26 cellular contexts compared by ENCODE assay signal in genomic region chr4:155077860-155078259, GRCh38.
DNase-seq lines count a peak whose midpoint lies in the region; ATAC-seq and TF ChIP-seq lines count a peak whose summit lies in the region.
"Had no signal": no experiment of that assay in that cellular context is flagged by ENCODE, and none has a peak within 500 bp of the region (broad histone marks: within the 10 kb centered on the region; RNA-seq: fewer than 3 reads in every experiment).

No MANE protein-coding gene starts in this region.

- no peaks in the 10 kb centered on the region for H3K4me1 ChIP-seq in left lung
- H3K4me1 ChIP-seq: BLaER1 had no signal

- H3K27ac ChIP-seq in left lung, result no peak overlapping the region
- H3K27ac ChIP-seq: BLaER1, RWPE1 had no signal

- no peaks in the 10 kb centered on the region for H3K9me3 ChIP-seq in left lung
- H3K9me3 ChIP-seq: BLaER1 had no signal

- H3K36me3 ChIP-seq in left lung, result no peaks in the 10 kb centered on the region
- H3K36me3 ChIP-seq: BLaER1 had no signal

- H3K4me3 ChIP-seq in left lung, result no peak overlapping the region
- H3K4me3 ChIP-seq: BLaER1 had no signal

- intact Hi-C loops in left lung (cut with DNase I), result no loop called here

- H3K27me3 ChIP-seq in left lung, result no peaks in the 10 kb centered on the region
- H3K27me3 ChIP-seq: BLaER1 had no signal

- ATAC-seq in left lung, result peak; percentile 27
- no peak for ATAC-seq in HG02763 (IDR thresholded peaks at IDR 0.05; ENCODE audit: unreplicated experiment)
- ATAC-seq: Panc1 had no signal

- DNase-seq in ELF-1 (ENCODE audit: low read depth, low spot score) (peak; percentile 11), M059J (ENCODE audit: low read depth) (peak; percentile 1), iPS DF 4.7 (ENCODE audit: extremely low read depth, low spot score) (peak; percentile 30), left lung (no peak), amygdala (lab: John Stamatoyannopoulos, UW) (no peak), H4 (ENCODE audit: low spot score) (no peak), MV-4-11 (lab: John Stamatoyannopoulos, UW) (no peak)
- DNase-seq: 8988T; CD4-positive, CD25-positive, alpha-beta regulatory T cell; DMS153; GOT3; KBM-7; MM.1S; NCI-H1092; NCI-H1417 treated with DMSO at 0.1 percent for 48 hours; NCI-H187; NCI-H2081 treated with DMSO at 0.1 percent for 48 hours; NCI-H2171; NCI-H226; NCI-H510A; NCI-H69; SHP77 had no signal

- no peak for TF ChIP-seq CTCF in left lung (IDR thresholded peaks at IDR 0.05)

Comparison
In these comparisons a context has a peak if more than half of its experiments do, and no peak if none do; other contexts are left out.
1. DNase-seq: peak in ELF-1 (single experiment), M059J (single experiment) and iPS DF 4.7 (single experiment); none in left lung (0 of 2), amygdala (0 of 56), H4 (single experiment) and MV-4-11 (single experiment).